ENCODE assay signal across 8 cellular contexts in genomic region chr12:50283230-50283923, GRCh38. TPM values are rescaled to one million over a fixed set of nuclear protein-coding genes. Genes with fewer than 3 reads are reported as not detected.
A peak's percentile ranks its signal among the peaks of the same experiment; 100 is the strongest.
DNase-seq lines count a peak whose midpoint lies in the region; ATAC-seq and TF ChIP-seq lines count a peak whose summit lies in the region.

LIMA1 (minus strand) TSS chr12:50283520; CDS start chr12:50248751, 34,769 bp downstream.

- H3K4me3 ChIP-seq in breast epithelium (peak within 1 kb of the TSS; percentile 75 to 91 (median 77)), iPS-18c (ENCODE audit: insufficient read depth, low read depth, low read length) (peak within 1 kb of the TSS; percentile 48), skin epidermis (peak within 1 kb of the TSS; percentile 52 to 86 (median 80))

- peak within 1 kb of the TSS; percentile 85 for H3K27ac ChIP-seq in VCaP
- peak within 1 kb of the TSS; percentile 80 to 86 for H3K27ac ChIP-seq in breast epithelium
- H3K27ac ChIP-seq in skin epidermis = peak within 1 kb of the TSS; percentile 28 to 89 (median 82)

- ATAC-seq in GM18861 (IDR thresholded peaks at IDR 0.05; ENCODE audit: unreplicated experiment) (peak; percentile 81), HG03097 (IDR thresholded peaks at IDR 0.05; ENCODE audit: low FRiP score, unreplicated experiment) (peak; percentile 81)

- H3K36me3 ChIP-seq in breast epithelium = no peaks in the 10 kb centered on the region

- DNase-seq in 8988T (peak; percentile 84), NCI-H2171 treated with DMSO at 0.1 percent for 48 hours (lab: John Stamatoyannopoulos, UW) (peak; percentile 90), breast epithelium (ENCODE audit: low spot score in 2 of 2) (peak; percentile 89 to 93)

- intact Hi-C loops in breast epithelium (cut with DNase I; ENCODE audit: low total_unique reads) = no loop called here

- H3K4me1 ChIP-seq in breast epithelium = no peaks in the 10 kb centered on the region

- TF ChIP-seq CTCF in VCaP (conservative IDR thresholded peaks at IDR 0.05) (no peak), breast epithelium (IDR thresholded peaks at IDR 0.05) (peak in 1 of 3 donors; percentile 72)

- H3K9me3 ChIP-seq in breast epithelium (no peaks in the 10 kb centered on the region), iPS-18c (ENCODE audit: control insufficient read depth, insufficient read depth, low read length) (no peaks in the 10 kb centered on the region)

- no peaks in the 10 kb centered on the region for H3K27me3 ChIP-seq in breast epithelium

- TF ChIP-seq POLR2A in breast epithelium (IDR thresholded peaks at IDR 0.05) = no peak

RNA-seq across cellular contexts. Expression of gene LIMA1, which starts in this region (rescaled TPM):
- 100 to 1,000 TPM; 128 to 162 (median 156) TPM for total RNA-seq in breast epithelium

Comparison
In these comparisons a context has a peak if more than half of its experiments do, and no peak if none do; other contexts are left out.
1. Peak in every context shown above with its lines: DNase-seq, ATAC-seq, H3K4me3 ChIP-seq and H3K27ac ChIP-seq.